In the genomic region with DNA sequence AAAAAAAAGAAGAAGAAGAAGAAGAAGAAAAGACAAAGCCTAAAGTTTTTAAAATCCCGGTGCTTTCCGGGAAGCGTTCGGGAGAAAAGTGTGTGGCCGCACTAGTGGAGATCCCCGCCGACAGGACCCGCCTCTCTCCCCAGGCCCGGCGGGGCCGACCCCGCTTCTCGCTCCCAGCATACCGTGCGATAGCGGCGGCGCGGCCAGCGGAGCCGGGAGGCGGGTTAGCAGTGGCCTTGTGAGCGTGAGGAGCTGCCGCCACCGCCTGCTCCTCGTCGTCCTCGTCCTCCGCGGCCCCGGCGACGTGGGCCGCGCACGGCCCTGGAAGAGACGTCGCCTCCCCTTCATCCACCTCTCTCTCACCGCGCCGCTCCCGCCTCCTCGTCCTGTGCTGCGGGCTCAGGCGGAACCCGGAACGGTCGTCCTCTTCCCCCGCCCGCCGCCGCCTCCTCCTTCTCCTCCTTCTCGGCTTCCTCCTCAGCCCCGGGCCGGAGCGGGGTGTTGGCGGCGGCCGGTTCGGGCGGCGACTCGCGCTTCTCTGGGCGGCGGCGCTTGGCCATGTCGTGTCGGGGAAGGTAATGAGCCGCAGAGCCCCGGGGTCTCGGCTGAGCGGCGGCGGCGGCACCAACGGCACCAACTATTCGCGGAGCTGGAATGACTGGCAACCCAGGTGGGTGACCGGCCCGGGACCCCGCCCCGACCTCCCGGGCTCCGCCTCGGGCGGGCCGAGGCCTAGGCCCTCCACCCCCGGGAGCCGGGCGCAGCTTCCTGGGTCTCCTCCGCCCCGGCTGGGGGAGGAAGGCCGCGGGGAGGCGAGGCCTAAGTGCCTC, we compare ENCODE assay signal across 8 cellular contexts.
DNase-seq lines count a peak whose midpoint lies in the region; ATAC-seq and TF ChIP-seq lines count a peak whose summit lies in the region.
"Not testable (repeated sequence)": the region's sequence is repeated elsewhere in the genome, so short reads cannot be mapped to it uniquely, and the experiment has no call there.

No MANE protein-coding gene starts in this region.

- POLR2A ChIA-PET in PC-9 (lab: Charles Lee; ENCODE audit: unreplicated experiment): interaction anchor here (0.6 to 0.7 kb wide), 3 partner anchors 245 to 344 kb away, joined by 5 to 30 read pairs (median 23); a partner anchor contains a TSS

- intact Hi-C loops in Calu3 (cut with micrococcal nuclease; ENCODE audit: unreplicated experiment); PC-9 (cut with micrococcal nuclease; ENCODE audit: unreplicated experiment): not testable (repeated sequence)

- not testable (repeated sequence) for H3K9me3 Mint-ChIP-seq in Calu3 (ENCODE audit: low read depth, unreplicated experiment); activated T-cell treated with anti-CD3 and anti-CD28 coated beads, Interleukin-2, amount 50 U/mL, for 24 hours

- not testable (repeated sequence) for H3F3A ChIP-seq in PC-9 (ENCODE audit: insufficient read depth, low read depth)

- not testable (repeated sequence) for H3K4me1 Mint-ChIP-seq in Calu3 (ENCODE audit: low read depth, unreplicated experiment); activated T-cell treated with anti-CD3 and anti-CD28 coated beads, Interleukin-2, amount 50 U/mL, for 24 hours (ENCODE audit: low read depth)

- H3K4me2 ChIP-seq in PC-9: peak overlapping the region; percentile 51

- peaks cover 12% of the 10 kb centered on the region for H3K36me3 Mint-ChIP-seq in Calu3 (ENCODE audit: insufficient read depth, unreplicated experiment)
- H3K36me3 Mint-ChIP-seq in activated T-cell treated with anti-CD3 and anti-CD28 coated beads, Interleukin-2, amount 50 U/mL, for 24 hours (ENCODE audit: low read depth): not testable (repeated sequence)

- peak overlapping the region; percentile 83 for H2AFZ ChIP-seq in PC-9

- CTCF ChIA-PET in Calu3 (lab: Charles Lee) (interaction anchor here (0.7 kb wide), 1 partner anchor 35 kb away, joined by 3 read pairs; no protein-coding TSS in a partner anchor), PC-9 (lab: Charles Lee) (interaction anchor here (0.9 kb wide), 1 partner anchor 84 kb away, joined by 4 read pairs; no protein-coding TSS in a partner anchor)

- not testable (repeated sequence) for BruUV-seq in Calu3 (replicated peaks; lab: Mats Ljungman, UMichigan); PC-9 (replicated peaks; lab: Mats Ljungman, UMichigan)

- H3K4me3 Mint-ChIP-seq in Calu3 (ENCODE audit: low read depth, unreplicated experiment): peak overlapping the region; percentile 90
- H3K4me3 Mint-ChIP-seq in activated T-cell treated with anti-CD3 and anti-CD28 coated beads, Interleukin-2, amount 50 U/mL, for 24 hours: peak overlapping the region; percentile 95

- DNase-seq in Calu3 (peak; percentile 82), PC-9 (peak; percentile 45 to 85), middle frontal gyrus (ENCODE audit: extremely low spot score, low spot score) (peak; percentile 29)
- DNase-seq in activated T-cell treated with anti-CD3 and anti-CD28 coated beads, Interleukin-2, amount 50 U/mL, for 24 hours: peak; percentile 83
- not testable (repeated sequence) for DNase-seq in epithelial cell of proximal tubule (ENCODE audit: low read depth)
- DNase-seq in stimulated activated CD8-positive, alpha-beta memory T cell treated with anti-CD3 and anti-CD28 coated beads, Interleukin-15, amount 100 ng/mL, for 24 hours (ENCODE audit: low read depth): peak; percentile 40

- H3K9me2 ChIP-seq in PC-9 (ENCODE audit: insufficient read depth): not testable (repeated sequence)

- H3K4me3 ChIP-seq in HUES6 (ENCODE audit: low read depth, low read length) (peak overlapping the region; percentile 82), PC-9 (peak overlapping the region; percentile 70), epithelial cell of proximal tubule (ENCODE audit: low read depth, low read length) (peak overlapping the region; percentile 77)

- not testable (repeated sequence) for H3K79me2 ChIP-seq in PC-9 (ENCODE audit: low read depth)

- ATAC-seq in GM21447 (IDR thresholded peaks at IDR 0.05; ENCODE audit: unreplicated experiment): peak; percentile 77

- not testable (repeated sequence) for H4K20me1 ChIP-seq in PC-9 (ENCODE audit: insufficient read depth)

- peak overlapping the region; percentile 88 for H3K27ac Mint-ChIP-seq in Calu3 (ENCODE audit: unreplicated experiment)
- peak overlapping the region; percentile 98 for H3K27ac Mint-ChIP-seq in activated T-cell treated with anti-CD3 and anti-CD28 coated beads, Interleukin-2, amount 50 U/mL, for 24 hours

- H3K27ac ChIP-seq in HUES6 (ENCODE audit: low read depth, low read length) (peak overlapping the region; percentile 87; the same call in 1 of the 2 replicates), PC-9 (peak overlapping the region; percentile 79)

- H3K27me3 ChIP-seq in HUES6 (ENCODE audit: control insufficient read depth, insufficient read depth, low read length); PC-9 (ENCODE audit: insufficient read depth, low read depth): not testable (repeated sequence)

- not testable (repeated sequence) for TF ChIP-seq CTCF in Calu3 (IDR thresholded peaks at IDR 0.05; ENCODE audit: unreplicated experiment); PC-9 (conservative IDR thresholded peaks at IDR 0.05); epithelial cell of proximal tubule (conservative IDR thresholded peaks at IDR 0.05; ENCODE audit: low read depth, low read length)

- not testable (repeated sequence) for H3K27me3 Mint-ChIP-seq in Calu3 (ENCODE audit: unreplicated experiment); activated T-cell treated with anti-CD3 and anti-CD28 coated beads, Interleukin-2, amount 50 U/mL, for 24 hours

- H3K4me1 ChIP-seq in HUES6 (ENCODE audit: control insufficient read depth, insufficient read depth, low read length); PC-9 (replicated peaks; ENCODE audit: insufficient read depth): not testable (repeated sequence)

- H3K36me3 ChIP-seq in HUES6 (ENCODE audit: control insufficient read depth, insufficient read depth, low read length); PC-9 (ENCODE audit: low read depth): not testable (repeated sequence)

- not testable (repeated sequence) for H3K9me3 ChIP-seq in HUES6 (ENCODE audit: control insufficient read depth, insufficient read depth, low read depth, low read length); PC-9 (ENCODE audit: insufficient read depth, low read depth)

- H3K9ac ChIP-seq in HUES6 (ENCODE audit: low read length): peak overlapping the region; percentile 89
